ENCODE assay signal across 28 cellular contexts in genomic region chr3:98699132-98699531, GRCh38.
DNase-seq lines count a peak whose midpoint lies in the region; ATAC-seq and TF ChIP-seq lines count a peak whose summit lies in the region.
"Had no signal": no experiment of that assay in that cellular context is flagged by ENCODE, and none has a peak within 500 bp of the region (broad histone marks: within the 10 kb centered on the region; RNA-seq: fewer than 3 reads in every experiment).

No MANE protein-coding gene starts in this region.

- H3K36me3 Mint-ChIP-seq in endothelial cell (ENCODE audit: low read depth, unreplicated experiment): no peaks in the 10 kb centered on the region
- H3K36me3 Mint-ChIP-seq: naive thymus-derived CD4-positive, alpha-beta T cell; stimulated activated effector memory CD8-positive, alpha-beta T cell treated with anti-CD3 and anti-CD28 coated beads, Interleukin-12 subunit alpha, Interleukin-12 subunit beta, amount 100 ng/mL, for 72 hours had no signal

- POLR2A ChIA-PET in SK-N-SH (lab: Yijun Ruan, JAX): no interaction called here

- H3K36me3 ChIP-seq in SK-N-SH (replicated peaks in 1 of 2; ENCODE audit: control insufficient read depth in 1 of 2, insufficient read depth in 2 of 2, low read length in 1 of 2): no peaks in the 10 kb centered on the region
- H3K36me3 ChIP-seq in body of pancreas (replicated peaks in 1 of 2; ENCODE audit: insufficient read depth in 1 of 2, low read depth in 2 of 2): no peaks in the 10 kb centered on the region
- no peaks in the 10 kb centered on the region for H3K36me3 ChIP-seq in thyroid gland
- H3K36me3 ChIP-seq in uterus: no peaks in the 10 kb centered on the region
- H3K36me3 ChIP-seq: sigmoid colon, upper lobe of right lung had no signal

- CTCF ChIA-PET in SK-N-SH (lab: Yijun Ruan, JAX): no interaction called here

- no peaks in the 10 kb centered on the region for H3K4me1 Mint-ChIP-seq in endothelial cell (ENCODE audit: unreplicated experiment)
- H3K4me1 Mint-ChIP-seq: naive thymus-derived CD4-positive, alpha-beta T cell; stimulated activated effector memory CD8-positive, alpha-beta T cell treated with anti-CD3 and anti-CD28 coated beads, Interleukin-12 subunit alpha, Interleukin-12 subunit beta, amount 100 ng/mL, for 72 hours had no signal

- no peaks in the 10 kb centered on the region for H3K79me2 ChIP-seq in SK-N-SH (ENCODE audit: insufficient read depth)

- no peak overlapping the region for H3K4me3 Mint-ChIP-seq in endothelial cell (ENCODE audit: unreplicated experiment)
- H3K4me3 Mint-ChIP-seq: activated CD8-positive, alpha-beta T cell treated with anti-CD3 and anti-CD28 coated beads, Interleukin-2, amount 10 ng/mL, durations not matched to agents 7 days and 5 days; naive thymus-derived CD4-positive, alpha-beta T cell; stimulated activated effector memory CD8-positive, alpha-beta T cell treated with anti-CD3 and anti-CD28 coated beads, Interleukin-12 subunit alpha, Interleukin-12 subunit beta, amount 100 ng/mL, for 72 hours had no signal

- WGBS in SK-N-SH (ENCODE audit: low lambda C conversion rate): 79% methylated on average over 2 of the region's 2 CpGs
- 68 to 74% methylated on average over 2 of the region's 2 CpGs for WGBS in body of pancreas, 2 donors
- WGBS in thyroid gland, 2 donors: 70 to 76% methylated on average over 2 of the region's 2 CpGs

- no peak overlapping the region for H3K9ac ChIP-seq in SK-N-SH
- H3K9ac ChIP-seq: GM23248 had no signal

- no peaks in the 10 kb centered on the region for H4K20me1 ChIP-seq in SK-N-SH (ENCODE audit: insufficient read depth)

- peaks cover 0 to 11% of the 10 kb centered on the region in 2 experiments; a peak in 1 of 4 replicates for H3K4me1 ChIP-seq in SK-N-SH (ENCODE audit: control insufficient read depth in 1 of 2, insufficient read depth in 2 of 2, low read depth in 1 of 2, low read length in 1 of 2)
- H3K4me1 ChIP-seq in body of pancreas: peaks cover 3% of the 10 kb centered on the region
- H3K4me1 ChIP-seq in thyroid gland: no peaks in the 10 kb centered on the region
- no peaks in the 10 kb centered on the region for H3K4me1 ChIP-seq in uterus
- H3K4me1 ChIP-seq: sigmoid colon, upper lobe of right lung had no signal

- no peak for TF ChIP-seq EP300 in SK-N-SH (IDR thresholded peaks at IDR 0.05; ENCODE audit: borderline replicate concordance in 1 of 2, low read depth in 1 of 2, low read length in 1 of 2)

- TF ChIP-seq CTCF in SK-N-SH (IDR thresholded peaks at IDR 0.05) (no peak), body of pancreas (IDR thresholded peaks at IDR 0.05) (no peak), thyroid gland (IDR thresholded peaks at IDR 0.05) (no peak), endothelial cell (IDR thresholded peaks at IDR 0.05; ENCODE audit: unreplicated experiment) (no peak), uterus (IDR thresholded peaks at IDR 0.05) (no peak)

- H3K27me3 Mint-ChIP-seq in endothelial cell (ENCODE audit: unreplicated experiment): no peaks in the 10 kb centered on the region
- H3K27me3 Mint-ChIP-seq: progenitor cell of endocrine pancreas had no signal

- H3F3A ChIP-seq in SK-N-SH (replicated peaks; ENCODE audit: insufficient read depth): peaks cover 8% of the 10 kb centered on the region

- H3K27me3 ChIP-seq in SK-N-SH (ENCODE audit: insufficient read depth) (no peaks in the 10 kb centered on the region), body of pancreas (no peaks in the 10 kb centered on the region), thyroid gland (no peaks in the 10 kb centered on the region), uterus (no peaks in the 10 kb centered on the region)
- H3K27me3 ChIP-seq: sigmoid colon, upper lobe of right lung had no signal

- H3K9me2 ChIP-seq in SK-N-SH: no peaks in the 10 kb centered on the region

- H3K9me3 ChIP-seq in SK-N-SH: no peaks in the 10 kb centered on the region
- no peaks in the 10 kb centered on the region for H3K9me3 ChIP-seq in body of pancreas
- H3K9me3 ChIP-seq in thyroid gland: no peaks in the 10 kb centered on the region
- no peaks in the 10 kb centered on the region for H3K9me3 ChIP-seq in uterus
- H3K9me3 ChIP-seq: Caco-2, sigmoid colon, upper lobe of right lung had no signal

- no peak overlapping the region for H3K27ac ChIP-seq in SK-N-SH (ENCODE audit: low read depth in 2 of 2, low read length in 1 of 2)
- H3K27ac ChIP-seq in body of pancreas: no peak overlapping the region
- no peak overlapping the region for H3K27ac ChIP-seq in thyroid gland
- no peak overlapping the region for H3K27ac ChIP-seq in uterus
- H3K27ac ChIP-seq: C4-2B, GM23248, sigmoid colon, upper lobe of right lung had no signal

- no peak overlapping the region for H3K27ac Mint-ChIP-seq in endothelial cell (ENCODE audit: unreplicated experiment)
- H3K27ac Mint-ChIP-seq: activated CD8-positive, alpha-beta T cell treated with anti-CD3 and anti-CD28 coated beads, Interleukin-2, amount 10 ng/mL, durations not matched to agents 7 days and 5 days; naive thymus-derived CD4-positive, alpha-beta T cell; progenitor cell of endocrine pancreas; stimulated activated effector memory CD8-positive, alpha-beta T cell treated with anti-CD3 and anti-CD28 coated beads, Interleukin-12 subunit alpha, Interleukin-12 subunit beta, amount 100 ng/mL, for 72 hours had no signal

- no peak overlapping the region for H2AFZ ChIP-seq in SK-N-SH (ENCODE audit: low read depth)
- H2AFZ ChIP-seq: GM23248 had no signal

- TF ChIP-seq POLR2A in body of pancreas (IDR thresholded peaks at IDR 0.05) (no peak), thyroid gland (IDR thresholded peaks at IDR 0.05) (no peak), uterus (IDR thresholded peaks at IDR 0.05) (no peak)

- intact Hi-C loops in body of pancreas (cut with DNase I): no loop called here
- intact Hi-C loops in thyroid gland (cut with DNase I): no loop called here
- intact Hi-C loops in uterus (cut with DNase I; ENCODE audit: low total_unique reads): no loop called here

- H3K4me3 ChIP-seq in SK-N-SH (ENCODE audit: low read depth in 2 of 2, low read length in 1 of 2): no peak overlapping the region
- H3K4me3 ChIP-seq in body of pancreas: no peak overlapping the region
- H3K4me3 ChIP-seq in thyroid gland (replicated peaks in 1 of 3): no peak overlapping the region
- no peak overlapping the region for H3K4me3 ChIP-seq in uterus
- H3K4me3 ChIP-seq: GM23248, sigmoid colon, upper lobe of right lung had no signal

- no peak for TF ChIP-seq RAD21 in SK-N-SH (IDR thresholded peaks at IDR 0.05; ENCODE audit: low read length)

- no peak; the same call in 2 of the 3 replicates for ATAC-seq in SK-N-SH treated with all-trans-retinoic acid at 6 μM for 48 hours
- no peak for ATAC-seq in body of pancreas
- no peak for ATAC-seq in HG03442 (IDR thresholded peaks at IDR 0.05; ENCODE audit: unreplicated experiment)
- ATAC-seq: activated CD8-positive, alpha-beta T cell treated with anti-CD3 and anti-CD28 coated beads, Interleukin-2, amount 10 ng/mL, durations not matched to agents 7 days and 5 days; naive thymus-derived CD4-positive, alpha-beta T cell; Panc1; stimulated activated effector memory CD8-positive, alpha-beta T cell treated with anti-CD3 and anti-CD28 coated beads, Interleukin-12 subunit alpha, Interleukin-12 subunit beta, amount 100 ng/mL, for 72 hours; upper lobe of right lung had no signal

- H3K4me2 ChIP-seq in SK-N-SH: no peak overlapping the region

- no peak for DNase-seq in SK-N-SH
- peak in 3 of 4 donors; percentile 21 to 44 (median 38) for DNase-seq in body of pancreas
- DNase-seq in kidney tubule cell (ENCODE audit: low spot score): peak; percentile 48
- peak; percentile 35 to 49 for DNase-seq in thyroid gland
- no peak for DNase-seq in endothelial cell (ENCODE audit: low spot score)
- no peak for DNase-seq in uterus
- DNase-seq: 8988T; activated CD8-positive, alpha-beta T cell treated with anti-CD3 and anti-CD28 coated beads, Interleukin-2, amount 10 ng/mL, durations not matched to agents 7 days and 5 days; activated naive CD4-positive, alpha-beta T cell treated with anti-CD3 and anti-CD28 coated beads, Interleukin-2, amount 50 U/mL, for 16 hours; GDM1; glutamatergic neuron; GM23248; islet precursor cell; midbrain; naive thymus-derived CD4-positive, alpha-beta T cell; NCI-H1105 treated with DMSO at 0.1 percent for 48 hours; NCI-H1930; NCI-H526; SHP77; sigmoid colon; upper lobe of right lung had no signal

- no peaks in the 10 kb centered on the region for H3K9me3 Mint-ChIP-seq in endothelial cell (ENCODE audit: unreplicated experiment)
- H3K9me3 Mint-ChIP-seq: naive thymus-derived CD4-positive, alpha-beta T cell; stimulated activated effector memory CD8-positive, alpha-beta T cell treated with anti-CD3 and anti-CD28 coated beads, Interleukin-12 subunit alpha, Interleukin-12 subunit beta, amount 100 ng/mL, for 72 hours had no signal

TF ChIP-seq in SK-N-SH, 30 proteins besides CTCF, POLR2A, EP300 and RAD21:
- TF ChIP-seq GATA2 (CRISPR knock-in tag; IDR thresholded peaks at IDR 0.05) (no peak), MXI1 (IDR thresholded peaks at IDR 0.05; ENCODE audit: low read depth, low read length) (no peak), PBX3 (IDR thresholded peaks at IDR 0.05) (0 out of 2 replicates have a peak, but pooled peaks have one; percentile 19)

TF ChIP-seq in SK-N-SH treated with all-trans-retinoic acid at 6 μM for 48 hours, 23 proteins besides CTCF, POLR2A, EP300 and RAD21 (continues in another document):
- TF ChIP-seq ZFP3 (CRISPR knock-in tag; IDR thresholded peaks at IDR 0.05) (no peak), ISL1 (CRISPR knock-in tag; IDR thresholded peaks at IDR 0.05) (no peak), RARB (CRISPR knock-in tag; IDR thresholded peaks at IDR 0.05) (no peak), ARNTL (CRISPR knock-in tag; IDR thresholded peaks at IDR 0.05; ENCODE audit: borderline replicate concordance, low read depth) (no peak), ZFP30 (CRISPR knock-in tag; IDR thresholded peaks at IDR 0.05) (no peak), SNAI2 (CRISPR knock-in tag; IDR thresholded peaks at IDR 0.05) (no peak), POU6F1 (CRISPR knock-in tag; IDR thresholded peaks at IDR 0.05; ENCODE audit: borderline replicate concordance, low read depth) (no peak)

Comparison
In these comparisons a context has a peak if more than half of its experiments do, and no peak if none do; other contexts are left out.
1. DNase-seq: peak in body of pancreas (3 of 4), kidney tubule cell (single experiment) and thyroid gland (2 of 2); none in SK-N-SH (single experiment), endothelial cell (single experiment) and uterus (0 of 2).